8 cellular contexts compared by ENCODE assay signal in the genomic region with DNA sequence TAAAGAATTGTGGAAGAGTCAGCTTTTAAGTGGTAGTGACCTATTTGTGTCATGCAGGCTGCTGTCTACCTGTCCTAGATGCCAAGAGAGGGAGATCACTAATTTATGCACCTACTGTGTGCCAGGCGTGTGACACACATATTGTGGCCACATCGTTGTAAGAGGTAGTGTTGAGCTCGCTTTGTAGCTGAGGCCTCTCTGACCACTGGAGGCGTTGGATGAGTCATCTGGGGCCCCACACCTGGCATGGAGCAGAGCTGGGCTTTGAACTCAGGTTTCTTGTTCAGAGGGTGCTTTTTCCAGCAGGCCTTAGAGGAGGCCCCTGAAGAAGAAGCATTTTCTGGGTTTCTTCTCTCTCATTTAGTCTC. TPM values are rescaled to one million over a fixed set of nuclear protein-coding genes. Genes with fewer than 3 reads are reported as not detected.
DNase-seq lines count a peak whose midpoint lies in the region; ATAC-seq, FAIRE-seq and TF ChIP-seq lines count a peak whose summit lies in the region.

No MANE protein-coding gene starts in this region.

- SMC1A ChIA-PET in GM12878 (lab: Charles Lee; ENCODE audit: uncharacterized antibody, unreplicated experiment), result interaction anchor here (0.9 to 4.2 kb wide), 14 partner anchors 10 to 340 kb away, joined by 3 to 20 read pairs (median 4); a partner anchor contains a TSS

- peaks cover 20 to 42% (median 31%) of the 10 kb centered on the region in 3 donors for H3K4me1 Mint-ChIP-seq in CD8-positive, alpha-beta memory T cell

- peak overlapping the region in 7 of 8 donors; percentile 4 to 82 (median 74) for H3K27ac Mint-ChIP-seq in CD8-positive, alpha-beta memory T cell

- no peak overlapping the region for H3K4me3 ChIP-seq in CD8-positive, alpha-beta memory T cell (ENCODE audit: low read length)
- H3K4me3 ChIP-seq in GM12878 (no peak overlapping the region), sigmoid colon (no peak overlapping the region)

- 0 out of 2 replicates have a peak, but pooled peaks have one; percentile 7 for TF ChIP-seq RAD21 in GM12878 (IDR thresholded peaks at IDR 0.05; ENCODE audit: insufficient read depth, low read depth, low read length)

- TF ChIP-seq POLR2A in GM12878 (IDR thresholded peaks at IDR 0.05; ENCODE audit: low read depth, low read length) (no peak), sigmoid colon (IDR thresholded peaks at IDR 0.05) (no peak)

- H3K9me3 ChIP-seq in CD8-positive, alpha-beta memory T cell (ENCODE audit: low read length), result no peaks in the 10 kb centered on the region
- H3K9me3 ChIP-seq in GM12878 (replicated peaks; ENCODE audit: control insufficient read depth, insufficient read depth, low read length) (no peaks in the 10 kb centered on the region), sigmoid colon (no peaks in the 10 kb centered on the region)

- peak; percentile 53 to 82; a peak in 3 of 4 replicates for TF ChIP-seq EP300 in GM12878 (IDR thresholded peaks at IDR 0.05; ENCODE audit: borderline replicate concordance in 1 of 2, control insufficient read depth in 1 of 2, low read depth in 2 of 2, low read length in 2 of 2)
- TF ChIP-seq EP300 in sigmoid colon (IDR thresholded peaks at IDR 0.05), result no peak

- H3K36me3 Mint-ChIP-seq in CD8-positive, alpha-beta memory T cell, result peaks cover 0 to 24% (median 0%) of the 10 kb centered on the region in 3 donors

- H3K4me1 ChIP-seq in CD8-positive, alpha-beta memory T cell (ENCODE audit: insufficient read depth, low read length), result no peaks in the 10 kb centered on the region
- H3K4me1 ChIP-seq in GM12878 (ENCODE audit: control insufficient read depth, insufficient read depth, low read length) (peaks cover 30% of the 10 kb centered on the region), sigmoid colon (peaks cover 0 to 32% (median 14%) of the 10 kb centered on the region in 4 donors)

- peak overlapping the region; percentile 63 for H3K4me2 ChIP-seq in GM12878 (ENCODE audit: control insufficient read depth, insufficient read depth)

- no peaks in the 10 kb centered on the region for H3K36me3 ChIP-seq in CD8-positive, alpha-beta memory T cell (ENCODE audit: insufficient read depth, low read length)
- H3K36me3 ChIP-seq in GM12878 (ENCODE audit: control insufficient read depth in 2 of 2, insufficient read depth in 2 of 2, low read length in 1 of 2), result peaks cover 0 to 23% of the 10 kb centered on the region in 2 experiments; a peak in 3 of 4 replicates
- H3K36me3 ChIP-seq in sigmoid colon, result peaks cover 0 to 11% (median 0%) of the 10 kb centered on the region in 4 donors

- no peak for DNase-seq in CD8-positive, alpha-beta memory T cell
- peak; percentile 57 for DNase-seq in GM12878 (ENCODE audit: low read depth, low spot score)
- peak; percentile 26 for DNase-seq in stimulated activated CD8-positive, alpha-beta memory T cell treated with anti-CD3 and anti-CD28 coated beads, Interleukin-7, amount 100 ng/mL, for 24 hours (ENCODE audit: low read depth)
- no peak for DNase-seq in NCI-H1417 (lab: John Stamatoyannopoulos, UW)
- DNase-seq in NCI-H1417 treated with DMSO at 0.1 percent for 48 hours (lab: John Stamatoyannopoulos, UW), result no peak
- DNase-seq in sigmoid colon, result no peak

- BruUV-seq in GM12878 (replicated peaks; lab: Mats Ljungman, UMichigan), result no TSS peak

- H3K27me3 ChIP-seq in CD8-positive, alpha-beta memory T cell (ENCODE audit: insufficient read depth, low read length, poor library complexity, severe bottlenecking), result no peaks in the 10 kb centered on the region
- H3K27me3 ChIP-seq in GM12878 (replicated peaks in 1 of 2; ENCODE audit: control insufficient read depth in 2 of 2, insufficient read depth in 2 of 2, low read length in 1 of 2) (no peaks in the 10 kb centered on the region), sigmoid colon (no peaks in the 10 kb centered on the region)

- intact Hi-C loops in GM12878 (cut with micrococcal nuclease; ENCODE audit: unreplicated experiment) (no loop called here), sigmoid colon (cut with DNase I) (loop anchor here (5.0 kb wide), 1 partner anchor 121 kb away; a partner anchor contains a TSS)

- ATAC-seq in GM19467 (IDR thresholded peaks at IDR 0.05; ENCODE audit: unreplicated experiment), result peak; percentile 77
- ATAC-seq in HG03521 (IDR thresholded peaks at IDR 0.05; ENCODE audit: unreplicated experiment), result peak; percentile 80
- ATAC-seq in GM12878, result peak; percentile 94

- WGBS in GM12878 (ENCODE audit: insufficient coverage, insufficient replicate concordance, low lambda C conversion rate, missing lambda C conversion rate), result 0% methylated on average over 4 of the region's 4 CpGs
- 66 to 74% methylated on average over 4 of the region's 4 CpGs for WGBS in sigmoid colon, 2 donors

- RAD21 ChIA-PET in GM12878 (lab: Charles Lee; ENCODE audit: unreplicated experiment), result interaction anchor here (0.7 to 2.4 kb wide), 14 partner anchors 9 to 333 kb away, joined by 3 to 22 read pairs (median 4); no protein-coding TSS in a partner anchor

- peak overlapping the region; percentile 31 for H3K27ac ChIP-seq in CD8-positive, alpha-beta memory T cell (ENCODE audit: low read depth, low read length)
- H3K27ac ChIP-seq in GM12878 (ENCODE audit: control insufficient read depth, insufficient read depth) (peak overlapping the region; percentile 67), sigmoid colon (no peak overlapping the region)

- no peak overlapping the region for H3K4me3 Mint-ChIP-seq in CD8-positive, alpha-beta memory T cell

- POLR2A ChIA-PET in CD8-positive, alpha-beta memory T cell (lab: Charles Lee), result no interaction called here
- POLR2A ChIA-PET in GM12878 (lab: Charles Lee), result interaction anchor here (1.0 to 1.2 kb wide), 4 partner anchors 31 to 107 kb away, joined by 3 to 6 read pairs (median 4); no protein-coding TSS in a partner anchor

- peaks cover 3% of the 10 kb centered on the region; the same call in 1 of the 2 replicates for H4K20me1 ChIP-seq in GM12878 (ENCODE audit: control insufficient read depth, insufficient read depth)

- peaks cover 9% of the 10 kb centered on the region for H3K79me2 ChIP-seq in GM12878 (ENCODE audit: control insufficient read depth, insufficient read depth, low read length)

- H2AFZ ChIP-seq in GM12878 (ENCODE audit: control insufficient read depth, low read depth, low read length), result no peak overlapping the region

- no peaks in the 10 kb centered on the region for H3K27me3 Mint-ChIP-seq in CD8-positive, alpha-beta memory T cell

- CTCF ChIA-PET in CD8-positive, alpha-beta memory T cell (lab: Charles Lee), result interaction anchor here (1.1 to 1.6 kb wide), 2 partner anchors 9 kb away, joined by 3 to 4 read pairs; no protein-coding TSS in a partner anchor
- CTCF ChIA-PET in GM12878 (lab: Yijun Ruan, JAX), result interaction anchor here (1.0 to 2.9 kb wide), 11 partner anchors 10 to 342 kb away, joined by 3 to 17 read pairs (median 4); no protein-coding TSS in a partner anchor

- no peaks in the 10 kb centered on the region for H3K9me3 Mint-ChIP-seq in CD8-positive, alpha-beta memory T cell

- in situ Hi-C loops in GM12878 (cut with MboI), result no loop called here

- peak; percentile 62 for FAIRE-seq in GM12878 (lab: Jason Lieb, UNC)

- H3K9ac ChIP-seq in GM12878 (ENCODE audit: control insufficient read depth, insufficient read depth, low read length), result no peak overlapping the region

- TF ChIP-seq CTCF in GM12878 (IDR thresholded peaks at IDR 0.05 in 2 of 3, conservative IDR thresholded peaks at IDR 0.05 in 1 of 3; ENCODE audit: control insufficient read depth in 2 of 3, extremely low read depth in 1 of 3, insufficient read depth in 1 of 3, low read depth in 3 of 3, low read length in 3 of 3) (peak in 2 of 3 experiments; percentile 13 to 23; a peak in 2 of 6 replicates), sigmoid colon (IDR thresholded peaks at IDR 0.05) (no peak)

TF ChIP-seq in GM12878, 131 proteins besides CTCF, POLR2A, EP300 and RAD21 (continues in another document):
- TF ChIP-seq NFIC (IDR thresholded peaks at IDR 0.05; ENCODE audit: low read depth, low read length), result peak; percentile 82
- TF ChIP-seq, protein P1, sequence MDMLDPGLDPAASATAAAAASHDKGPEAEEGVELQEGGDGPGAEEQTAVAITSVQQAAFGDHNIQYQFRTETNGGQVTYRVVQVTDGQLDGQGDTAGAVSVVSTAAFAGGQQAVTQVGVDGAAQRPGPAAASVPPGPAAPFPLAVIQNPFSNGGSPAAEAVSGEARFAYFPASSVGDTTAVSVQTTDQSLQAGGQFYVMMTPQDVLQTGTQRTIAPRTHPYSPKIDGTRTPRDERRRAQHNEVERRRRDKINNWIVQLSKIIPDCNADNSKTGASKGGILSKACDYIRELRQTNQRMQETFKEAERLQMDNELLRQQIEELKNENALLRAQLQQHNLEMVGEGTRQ (IDR thresholded peaks at IDR 0.05; ENCODE audit: borderline replicate concordance, low read depth, low read length), result no peak

RNA-seq across cellular contexts. Expression of a gene that starts 52.3 kb away (rescaled TPM):
- 1 to 10 TPM; 9.8 to 9.9 TPM for total RNA-seq in CD8-positive, alpha-beta memory T cell
- 9.3 TPM for polyA plus RNA-seq in CD8-positive, alpha-beta memory T cell
- 94.1 and 105 TPM in 2 replicates for total RNA-seq in GM12878 (2013; cell fraction: nucleolus; rRNA removed)
- total RNA-seq in GM12878 (2014; rRNA removed) (169 and 177 TPM in 2 replicates), GM12878 (2014; rRNA removed; fragmentation: Illumina TruSeq; extraction: Trizol) (115 and 119 TPM in 2 replicates), GM12878 (2021) (246 and 254 TPM in 2 replicates), sigmoid colon (10 to 100 TPM; 17.8 to 33.2 (median 22.2) TPM)
- 228 TPM for polyA plus RNA-seq in GM12878 (2011; ENCODE audit: low read depth)
- polyA plus RNA-seq in GM12878 (2011; rRNA removed) (88.7 and 223 TPM in 2 replicates), GM12878 (2014; fragmentation: Illumina TruSeq; extraction: Trizol) (180 and 294 TPM in 2 replicates), GM12878 (2014; fragmentation: Nextera tagmentation; extraction: Ambion mirVana) (10 to 100 TPM; 22.5 to 30.2 TPM), GM12878 (2014; rRNA removed) (245 and 252 TPM in 2 replicates), GM12878 (2016; fragmentation: Nextera tagmentation; extraction: Ambion mirVana) (100 to 1,000 TPM; 133 to 142 TPM), sigmoid colon (100 to 1,000 TPM; 333 to 476 (median 455) TPM)
- 295 and 353 TPM in 2 replicates for polyA plus RNA-seq in GM12878 (2011; cell fraction: cytosol; rRNA removed)
- polyA plus RNA-seq in GM12878 (2011; cell fraction: nucleus; rRNA removed), result 331 and 338 TPM in 2 replicates
- 364 and 368 TPM in 2 replicates for polyA plus RNA-seq in GM12878 (2012)
- polyA minus RNA-seq in GM12878 (2011; rRNA and poly(A)+ RNA removed), result 283 and 449 TPM in 2 replicates
- 110 and 112 TPM in 2 replicates for polyA minus RNA-seq in GM12878 (2011; cell fraction: cytosol; rRNA and poly(A)+ RNA removed)
- polyA minus RNA-seq in GM12878 (2011; cell fraction: nucleus; rRNA and poly(A)+ RNA removed), result 106 and 139 TPM in 2 replicates

Comparison
In these comparisons a context has a peak if more than half of its experiments do, and no peak if none do; other contexts are left out.
1. DNase-seq: peak in GM12878 (single experiment) and stimulated activated CD8-positive, alpha-beta memory T cell treated with anti-CD3 and anti-CD28 coated beads, Interleukin-7, amount 100 ng/mL, for 24 hours (single experiment); none in CD8-positive, alpha-beta memory T cell (0 of 5), NCI-H1417 (0 of 3), NCI-H1417 treated with DMSO at 0.1 percent for 48 hours (single experiment) and sigmoid colon (single experiment).
2. H3K27ac ChIP-seq: peak in CD8-positive, alpha-beta memory T cell (single experiment) and GM12878 (single experiment); none in sigmoid colon (0 of 4).
3. CTCF ChIP-seq: peak in GM12878 (2 of 3); none in sigmoid colon (0 of 4).
4. Peak in every context shown above with its lines, with median percentiles within 50 percentile points of each other: ATAC-seq.